14 cellular contexts compared by ENCODE assay signal in genomic region chr6:109238405-109238804, GRCh38.
DNase-seq lines count a peak whose midpoint lies in the region; ATAC-seq and TF ChIP-seq lines count a peak whose summit lies in the region.
"Had no signal": no experiment of that assay in that cellular context is flagged by ENCODE, and none has a peak within 500 bp of the region (broad histone marks: within the 10 kb centered on the region; RNA-seq: fewer than 3 reads in every experiment).

No MANE protein-coding gene starts in this region.

- TF ChIP-seq POLR2A in tibial nerve (IDR thresholded peaks at IDR 0.05): no peak

- ATAC-seq in natural killer cell: no peak
- ATAC-seq in natural killer cell treated with Interleukin-12 subunit alpha and Interleukin-12 subunit beta and Interleukin-15 and Interleukin-18, amount 100 ng/mL, for 72 hours: no peak

- peak overlapping the region in 1 of 4 donors; percentile 56 for H3K27ac ChIP-seq in tibial nerve

- no peak for TF ChIP-seq EP300 in tibial nerve (IDR thresholded peaks at IDR 0.05)

- H3K36me3 ChIP-seq in tibial nerve: no peaks in the 10 kb centered on the region
- H3K36me3 ChIP-seq: HAP-1 had no signal

- no peak overlapping the region for H3K4me3 ChIP-seq in tibial nerve
- H3K4me3 ChIP-seq: HAP-1 had no signal

- H3K9me3 ChIP-seq in tibial nerve: no peaks in the 10 kb centered on the region
- H3K9me3 ChIP-seq: HAP-1 had no signal

- peaks cover 36 to 38% of the 10 kb centered on the region in 2 donors for H3K4me1 Mint-ChIP-seq in natural killer cell
- H3K4me1 Mint-ChIP-seq in natural killer cell treated with Interleukin-12 subunit alpha and Interleukin-12 subunit beta and Interleukin-15 and Interleukin-18, amount 100 ng/mL, for 72 hours (ENCODE audit: low read depth in 2 of 2): peaks cover 25 to 35% of the 10 kb centered on the region in 2 donors

- H3K36me3 Mint-ChIP-seq in natural killer cell: peaks cover 8% of the 10 kb centered on the region
- H3K36me3 Mint-ChIP-seq in natural killer cell treated with Interleukin-12 subunit alpha and Interleukin-12 subunit beta and Interleukin-15 and Interleukin-18, amount 100 ng/mL, for 72 hours: peaks cover 10% of the 10 kb centered on the region
- H3K36me3 Mint-ChIP-seq: CD4-positive, CD25-positive, alpha-beta regulatory T cell had no signal

- H3K27me3 Mint-ChIP-seq in natural killer cell (ENCODE audit: low read depth in 2 of 2): no peaks in the 10 kb centered on the region
- no peaks in the 10 kb centered on the region for H3K27me3 Mint-ChIP-seq in natural killer cell treated with Interleukin-12 subunit alpha and Interleukin-12 subunit beta and Interleukin-15 and Interleukin-18, amount 100 ng/mL, for 72 hours
- H3K27me3 Mint-ChIP-seq: IgD-negative memory B cell had no signal

- peak overlapping the region; percentile 72 for H3K4me3 Mint-ChIP-seq in natural killer cell
- H3K4me3 Mint-ChIP-seq in natural killer cell treated with Interleukin-12 subunit alpha and Interleukin-12 subunit beta and Interleukin-15 and Interleukin-18, amount 100 ng/mL, for 72 hours: no peak overlapping the region
- H3K4me3 Mint-ChIP-seq: CD4-positive, CD25-positive, alpha-beta regulatory T cell; IgD-negative memory B cell had no signal

- WGBS in tibial nerve, 2 donors: 97 to 98% methylated on average over 3 of the region's 3 CpGs

- DNase-seq in natural killer cell (no peak), amniotic epithelial cell (ENCODE audit: low read depth) (peak; percentile 51), fibroblast of gingiva (ENCODE audit: low read depth) (peak; percentile 36), tibial nerve (ENCODE audit: low spot score in 2 of 2) (no peak), hypothalamus (lab: John Stamatoyannopoulos, UW) (no peak), midbrain (lab: John Stamatoyannopoulos, UW) (no peak)
- DNase-seq in natural killer cell treated with Interleukin-12 subunit alpha and Interleukin-12 subunit beta and Interleukin-15 and Interleukin-18, amount 100 ng/mL, for 72 hours (ENCODE audit: low spot score): no peak
- DNase-seq in effector CD8-positive, alpha-beta T cell (lab: John Stamatoyannopoulos, UW): no peak
- DNase-seq: CD4-positive, CD25-positive, alpha-beta regulatory T cell; NCI-H1092; NCI-H2107; NCI-H69 had no signal

- H3K27me3 ChIP-seq in tibial nerve: no peaks in the 10 kb centered on the region

- peaks cover 0 to 23% (median 2%) of the 10 kb centered on the region in 4 donors for H3K4me1 ChIP-seq in tibial nerve
- H3K4me1 ChIP-seq: HAP-1 had no signal

- TF ChIP-seq CTCF in natural killer cell (IDR thresholded peaks at IDR 0.05) (no peak), tibial nerve (IDR thresholded peaks at IDR 0.05) (no peak)

- H3K27ac Mint-ChIP-seq in natural killer cell: peak overlapping the region; percentile 81 to 88
- H3K27ac Mint-ChIP-seq in natural killer cell treated with Interleukin-12 subunit alpha and Interleukin-12 subunit beta and Interleukin-15 and Interleukin-18, amount 100 ng/mL, for 72 hours: no peak overlapping the region
- H3K27ac Mint-ChIP-seq: IgD-negative memory B cell had no signal

- intact Hi-C loops in natural killer cell (cut with micrococcal nuclease): loop anchor here (5.0 kb wide), 2 partner anchors 141 to 144 kb away; partner anchors contain the start of genes CD164 and CEP57L1

- peaks cover 0 to 8% of the 10 kb centered on the region in 2 donors for H3K9me3 Mint-ChIP-seq in natural killer cell
- H3K9me3 Mint-ChIP-seq in natural killer cell treated with Interleukin-12 subunit alpha and Interleukin-12 subunit beta and Interleukin-15 and Interleukin-18, amount 100 ng/mL, for 72 hours: peaks cover 6% of the 10 kb centered on the region

Comparison
In these comparisons a context has a peak if more than half of its experiments do, and no peak if none do; other contexts are left out.
1. H3K27ac Mint-ChIP-seq: peak in natural killer cell (2 of 2); none in natural killer cell treated with Interleukin-12 subunit alpha and Interleukin-12 subunit beta and Interleukin-15 and Interleukin-18, amount 100 ng/mL, for 72 hours (0 of 2).
2. DNase-seq: peak in amniotic epithelial cell (single experiment) and fibroblast of gingiva (single experiment); none in natural killer cell (single experiment), natural killer cell treated with Interleukin-12 subunit alpha and Interleukin-12 subunit beta and Interleukin-15 and Interleukin-18, amount 100 ng/mL, for 72 hours (single experiment), effector CD8-positive, alpha-beta T cell (single experiment), tibial nerve (0 of 2), hypothalamus (0 of 51) and midbrain (single experiment).